Comparison of ENCODE assay signal across 26 cellular contexts in the genomic region with DNA sequence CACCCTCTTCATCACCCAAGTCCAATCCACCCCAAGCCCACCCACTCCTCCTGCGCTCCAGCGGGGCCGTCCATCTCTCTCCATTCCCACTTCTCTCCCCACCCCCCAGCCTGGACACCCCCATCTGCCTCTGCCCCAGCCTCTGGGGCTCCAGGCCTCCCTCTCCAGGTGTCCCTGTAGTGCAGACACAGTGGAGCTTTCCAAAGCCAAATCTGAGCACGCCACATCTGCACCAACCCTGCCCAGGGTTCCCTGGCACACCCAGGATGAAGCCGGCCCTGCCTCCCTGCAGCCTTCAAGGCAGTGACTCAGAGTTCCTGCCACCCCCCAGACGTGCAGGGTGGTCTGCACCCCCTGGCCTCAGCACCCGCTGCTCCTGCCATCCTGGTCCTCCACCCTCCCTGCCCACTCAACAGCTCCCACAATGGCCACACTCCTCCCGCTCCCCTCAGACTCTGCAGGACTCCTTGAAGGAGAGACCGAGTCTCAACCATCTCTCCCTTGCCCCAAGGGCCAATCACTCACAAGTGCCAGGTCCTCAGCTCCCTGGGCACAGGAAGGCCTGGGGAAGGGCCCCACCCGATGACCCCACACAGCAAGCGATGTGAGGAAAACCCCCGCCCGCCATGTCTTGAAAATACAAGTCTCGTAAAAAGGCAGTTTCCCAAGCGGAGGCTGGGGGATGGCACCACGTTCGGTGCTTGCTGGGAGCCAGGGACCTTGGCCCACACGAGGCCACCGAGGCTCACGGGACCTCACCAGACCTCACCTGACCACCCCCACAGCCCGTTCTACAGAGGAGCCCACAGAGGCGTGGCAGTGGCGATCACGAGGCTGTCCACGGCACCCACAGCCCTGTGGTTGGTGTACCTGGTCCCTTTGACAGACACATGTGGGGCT. TPM values are rescaled to one million over a fixed set of nuclear protein-coding genes. Genes with fewer than 3 reads are reported as not detected.
DNase-seq lines count a peak whose midpoint lies in the region; ATAC-seq and TF ChIP-seq lines count a peak whose summit lies in the region.
"Had no signal": no experiment of that assay in that cellular context is flagged by ENCODE, and none has a peak within 500 bp of the region (broad histone marks: within the 10 kb centered on the region; RNA-seq: fewer than 3 reads in every experiment).

No MANE protein-coding gene starts in this region.

- H3K27ac ChIP-seq in right atrium auricular region = no peak overlapping the region
- H3K27ac ChIP-seq in endodermal cell (ENCODE audit: low read depth, low read length) = no peak overlapping the region
- no peak overlapping the region for H3K27ac ChIP-seq in aorta (ENCODE audit: low read depth in 1 of 2, low read length in 2 of 2)
- H3K27ac ChIP-seq: breast epithelium, left lung, stomach, tibial nerve had no signal

- H3K36me3 ChIP-seq in right atrium auricular region (no peaks in the 10 kb centered on the region), endodermal cell (ENCODE audit: control insufficient read depth, insufficient read depth, low read length) (no peaks in the 10 kb centered on the region), mucosa of descending colon (ENCODE audit: low read depth) (no peaks in the 10 kb centered on the region), aorta (ENCODE audit: control insufficient read depth in 1 of 2, insufficient read depth in 2 of 2, low read length in 1 of 2) (no peaks in the 10 kb centered on the region)
- H3K36me3 ChIP-seq: breast epithelium, left lung, MG63, stomach, tibial nerve had no signal

- H3K4me3 Mint-ChIP-seq in endodermal cell = no peak overlapping the region
- H3K4me3 Mint-ChIP-seq in stimulated activated effector memory CD8-positive, alpha-beta T cell treated with anti-CD3 and anti-CD28 coated beads, Interleukin-12 subunit alpha, Interleukin-12 subunit beta, amount 100 ng/mL, for 72 hours = no peak overlapping the region
- H3K4me3 Mint-ChIP-seq: activated CD8-positive, alpha-beta T cell treated with anti-CD3 and anti-CD28 coated beads, Interleukin-2, amount 10 ng/mL, durations not matched to agents 7 days and 5 days had no signal

- peak overlapping the region; percentile 35 for H3K27ac Mint-ChIP-seq in endodermal cell
- H3K27ac Mint-ChIP-seq in stimulated activated effector memory CD8-positive, alpha-beta T cell treated with anti-CD3 and anti-CD28 coated beads, Interleukin-12 subunit alpha, Interleukin-12 subunit beta, amount 100 ng/mL, for 72 hours = no peak overlapping the region
- H3K27ac Mint-ChIP-seq: activated CD8-positive, alpha-beta T cell treated with anti-CD3 and anti-CD28 coated beads, Interleukin-2, amount 10 ng/mL, durations not matched to agents 7 days and 5 days had no signal

- ATAC-seq in Right ventricle myocardium superior (ENCODE audit: poor library complexity) = no peak
- no peak for ATAC-seq in mucosa of descending colon
- no peak for ATAC-seq in aorta (ENCODE audit: low FRiP score)
- no peak for ATAC-seq in HG02870 (IDR thresholded peaks at IDR 0.05; ENCODE audit: unreplicated experiment)
- no peak for ATAC-seq in stimulated activated effector memory CD8-positive, alpha-beta T cell treated with anti-CD3 and anti-CD28 coated beads, Interleukin-12 subunit alpha, Interleukin-12 subunit beta, amount 100 ng/mL, for 72 hours
- ATAC-seq: activated CD4-positive, CD25-positive, alpha-beta regulatory T cell treated with anti-CD3 and anti-CD28 coated beads, Interleukin-2, amount 50 U/mL, for 24 hours; activated CD8-positive, alpha-beta T cell treated with anti-CD3 and anti-CD28 coated beads, Interleukin-2, amount 10 ng/mL, durations not matched to agents 7 days and 5 days; K562 had no signal

- no peaks in the 10 kb centered on the region for H3K27me3 Mint-ChIP-seq in endodermal cell (ENCODE audit: insufficient read depth)

- 87 to 92% methylated on average over 12 to 25 of the region's 25 CpGs for whole genome bisulfite sequencing in endodermal cell (ENCODE audit: insufficient coverage in 1 of 2, insufficient read length in 1 of 2), 2 experiments
- WGBS in aorta, 2 donors = 89 to 95% methylated on average over 23 to 25 of the region's 25 CpGs

- H3K9me3 ChIP-seq in right atrium auricular region (peaks cover 0 to 3% of the 10 kb centered on the region in 2 donors), endodermal cell (ENCODE audit: control insufficient read depth, low read length) (peaks cover 7% of the 10 kb centered on the region), mucosa of descending colon (peaks cover under 1% of the 10 kb centered on the region), aorta (ENCODE audit: control insufficient read depth, low read length) (no peaks in the 10 kb centered on the region)
- H3K9me3 ChIP-seq: breast epithelium had no signal

- no peak for TF ChIP-seq CTCF in right atrium auricular region (IDR thresholded peaks at IDR 0.05)
- TF ChIP-seq CTCF in endodermal cell (conservative IDR thresholded peaks at IDR 0.05) = no peak
- TF ChIP-seq CTCF in mucosa of descending colon (IDR thresholded peaks at IDR 0.05) = no peak

- intact Hi-C loops in Right ventricle myocardium superior (cut with DNase I) (no loop called here), mucosa of descending colon (cut with DNase I, micrococcal nuclease) (no loop called here), aorta (cut with DNase I) (no loop called here)

- H3K27me3 ChIP-seq in right atrium auricular region (no peaks in the 10 kb centered on the region), endodermal cell (ENCODE audit: control insufficient read depth, insufficient read depth, low read length, poor library complexity, severe bottlenecking) (no peaks in the 10 kb centered on the region), aorta (ENCODE audit: control insufficient read depth in 1 of 2, insufficient read depth in 2 of 2, low read length in 1 of 2) (no peaks in the 10 kb centered on the region)
- H3K27me3 ChIP-seq: breast epithelium, left lung, MG63, stomach, tibial nerve had no signal

- no peaks in the 10 kb centered on the region for H3K4me1 ChIP-seq in right atrium auricular region
- H3K4me1 ChIP-seq in endodermal cell (ENCODE audit: control insufficient read depth, insufficient read depth, low read length) = no peaks in the 10 kb centered on the region
- peaks cover 32% of the 10 kb centered on the region for H3K4me1 ChIP-seq in mucosa of descending colon (ENCODE audit: low read depth)
- no peaks in the 10 kb centered on the region for H3K4me1 ChIP-seq in aorta (ENCODE audit: control insufficient read depth in 1 of 2, insufficient read depth in 2 of 2, low read length in 2 of 2)
- H3K4me1 ChIP-seq: breast epithelium had no signal

- DNase-seq in Right ventricle myocardium superior = peak; percentile 27
- DNase-seq in right atrium auricular region (ENCODE audit: low spot score) = no peak
- DNase-seq in endodermal cell = no peak
- peak in 2 of 3 donors; percentile 25 to 47 for DNase-seq in mucosa of descending colon
- DNase-seq in aorta = peak; percentile 42 to 61
- DNase-seq in NCI-H510A treated with DMSO at 0.1 percent for 48 hours (lab: John Stamatoyannopoulos, UW) = no peak
- DNase-seq in stimulated activated effector memory CD8-positive, alpha-beta T cell treated with anti-CD3 and anti-CD28 coated beads, Interleukin-12 subunit alpha, Interleukin-12 subunit beta, amount 100 ng/mL, for 72 hours (ENCODE audit: low spot score in 2 of 2) = no peak
- DNase-seq: 8988T; activated CD8-positive, alpha-beta T cell treated with anti-CD3 and anti-CD28 coated beads, Interleukin-2, amount 10 ng/mL, durations not matched to agents 7 days and 5 days; activated T-cell treated with anti-CD3 and anti-CD28 coated beads, Interleukin-2, amount 50 U/mL, for 1 hour; AML-193; dermis blood vessel endothelial cell; head of caudate nucleus; MG63; NCI-H146; NCI-H2171; NCI-H524 treated with DMSO at 0.1 percent for 48 hours; stimulated activated CD4-positive, alpha-beta T cell treated with anti-CD3 and anti-CD28 coated beads, Interleukin-4, amount 100 ng/mL, for 24 hours; stomach; T1000 had no signal

- H3K4me1 Mint-ChIP-seq in endodermal cell = peaks cover 12% of the 10 kb centered on the region
- H3K4me1 Mint-ChIP-seq in stimulated activated effector memory CD8-positive, alpha-beta T cell treated with anti-CD3 and anti-CD28 coated beads, Interleukin-12 subunit alpha, Interleukin-12 subunit beta, amount 100 ng/mL, for 72 hours = peaks cover 25% of the 10 kb centered on the region

- no peak overlapping the region for H3K9ac ChIP-seq in endodermal cell (ENCODE audit: extremely low read depth, low read length, poor library complexity, severe bottlenecking)

- H3K9me3 Mint-ChIP-seq in endodermal cell = peaks cover 13% of the 10 kb centered on the region
- peaks cover 6% of the 10 kb centered on the region for H3K9me3 Mint-ChIP-seq in stimulated activated effector memory CD8-positive, alpha-beta T cell treated with anti-CD3 and anti-CD28 coated beads, Interleukin-12 subunit alpha, Interleukin-12 subunit beta, amount 100 ng/mL, for 72 hours

- no peak overlapping the region for H3K4me3 ChIP-seq in right atrium auricular region
- H3K4me3 ChIP-seq in endodermal cell (ENCODE audit: low read length) = no peak overlapping the region
- no peak overlapping the region for H3K4me3 ChIP-seq in mucosa of descending colon
- H3K4me3 ChIP-seq in aorta (ENCODE audit: low read length in 2 of 2) = no peak overlapping the region
- H3K4me3 ChIP-seq: breast epithelium, K562, left lung, MG63, stomach, tibial nerve had no signal

- peaks cover 9% of the 10 kb centered on the region for H3K36me3 Mint-ChIP-seq in endodermal cell (ENCODE audit: low read depth)
- H3K36me3 Mint-ChIP-seq in stimulated activated effector memory CD8-positive, alpha-beta T cell treated with anti-CD3 and anti-CD28 coated beads, Interleukin-12 subunit alpha, Interleukin-12 subunit beta, amount 100 ng/mL, for 72 hours = no peaks in the 10 kb centered on the region

RNA-seq across cellular contexts. Expression of gene VAV2, which starts 22.2 kb away (rescaled TPM):
- total RNA-seq in Right ventricle myocardium superior (4.9 TPM), right atrium auricular region (1 to 10 TPM; 3.4 to 6.0 TPM), endodermal cell (10 to 100 TPM; 29.8 to 35.9 TPM), mucosa of descending colon (10 to 100 TPM; 29.4 to 34.8 (median 34.5) TPM), aorta (10 to 100 TPM; 12.0 to 25.4 TPM)
- 35.5 TPM for polyA plus RNA-seq in endodermal cell (2013, experiment 1 of 2)
- 31.9 TPM for polyA plus RNA-seq in endodermal cell (2013, experiment 2 of 2)
- polyA plus RNA-seq in aorta = 10 to 100 TPM in 1 of 2 donors, 1 to 10 TPM in 1; 9.0 to 11.6 TPM

RNA-seq across cellular contexts. Expression of gene BRD3OS, which starts 55.4 kb away (rescaled TPM):
- total RNA-seq in Right ventricle myocardium superior (4.9 TPM), right atrium auricular region (10 to 100 TPM in 1 of 2 donors, 1 to 10 TPM in 1; 7.8 to 11.2 TPM), endodermal cell (10 to 100 TPM; 19.0 to 26.5 TPM), mucosa of descending colon (10 to 100 TPM in 1 of 3 donors, 1 to 10 TPM in 2; 3.6 to 17.6 (median 4.9) TPM), aorta (10 to 100 TPM in 1 of 2 donors, 1 to 10 TPM in 1; 8.3 to 17.3 TPM)
- 24.2 TPM for polyA plus RNA-seq in endodermal cell (2013, experiment 1 of 2)
- 19.7 TPM for polyA plus RNA-seq in endodermal cell (2013, experiment 2 of 2)
- 10 to 100 TPM in 1 of 2 donors, 1 to 10 TPM in 1; 5.8 to 13.8 TPM for polyA plus RNA-seq in aorta

Comparison
In these comparisons a context has a peak if more than half of its experiments do, and no peak if none do; other contexts are left out.
1. DNase-seq: peak in Right ventricle myocardium superior (single experiment), mucosa of descending colon (2 of 3) and aorta (2 of 2); none in right atrium auricular region (single experiment), endodermal cell (single experiment), NCI-H510A treated with DMSO at 0.1 percent for 48 hours (single experiment) and stimulated activated effector memory CD8-positive, alpha-beta T cell treated with anti-CD3 and anti-CD28 coated beads, Interleukin-12 subunit alpha, Interleukin-12 subunit beta, amount 100 ng/mL, for 72 hours (0 of 2).